ENCODE assay signal across 24 cellular contexts in genomic region chr20:42688576-42688975, GRCh38.
DNase-seq lines count a peak whose midpoint lies in the region; ATAC-seq and TF ChIP-seq lines count a peak whose summit lies in the region.
"Had no signal": no experiment of that assay in that cellular context is flagged by ENCODE, and none has a peak within 500 bp of the region (broad histone marks: within the 10 kb centered on the region; RNA-seq: fewer than 3 reads in every experiment).

No MANE protein-coding gene starts in this region.

- POLR2A ChIA-PET in A673 (lab: Charles Lee; ENCODE audit: low non-redundant PET) = no interaction called here

- DNase-seq in A673 (ENCODE audit: low spot score) = peak; percentile 5
- DNase-seq in SJCRH30 = peak; percentile 57 to 74
- DNase-seq in left lung = no peak
- DNase-seq in NCI-H446 (lab: John Stamatoyannopoulos, UW) = no peak
- no peak for DNase-seq in NCI-H226
- DNase-seq in putamen (ENCODE audit: low spot score) = no peak
- no peak for DNase-seq in NCI-H2196 (lab: John Stamatoyannopoulos, UW; ENCODE audit: unreplicated experiment)
- DNase-seq: activated CD8-positive, alpha-beta T cell treated with anti-CD3 and anti-CD28 coated beads for 36 hours; activated naive CD8-positive, alpha-beta T cell treated with anti-CD3 and anti-CD28 coated beads, Interleukin-2, amount 10 ng/mL, durations not matched to agents 7 days and 5 days; COR-L47; DMS79; left cardiac atrium; mesenchymal stem cell; naive B cell; NCI-H187; NCI-H2171 treated with DMSO at 0.1 percent for 48 hours; SHP77; substantia nigra; T-helper 9 cell; upper lobe of left lung had no signal

- no peak for TF ChIP-seq CTCF in A673 (conservative IDR thresholded peaks at IDR 0.05; ENCODE audit: low read depth, low read length)
- TF ChIP-seq CTCF in left lung (IDR thresholded peaks at IDR 0.05) = no peak

- CTCF ChIA-PET in A673 (lab: Charles Lee) = no interaction called here

- H3K27ac ChIP-seq in A673 (ENCODE audit: low read depth, low read length, poor library complexity, severe bottlenecking) (no peak overlapping the region), SJCRH30 (no peak overlapping the region), left lung (no peak overlapping the region)
- H3K27ac ChIP-seq: BLaER1, upper lobe of left lung had no signal

- no TSS peak for BruUV-seq in A673 (replicated peaks; lab: Mats Ljungman, UMichigan)

- intact Hi-C loops in A673 (cut with micrococcal nuclease; ENCODE audit: unreplicated experiment) (no loop called here), left lung (cut with DNase I) (no loop called here)

- H3K4me3 ChIP-seq in A673 (ENCODE audit: low read depth, low read length, poor library complexity, severe bottlenecking) (no peak overlapping the region), SJCRH30 (no peak overlapping the region), left lung (no peak overlapping the region)
- H3K4me3 ChIP-seq: BLaER1, HAP-1, upper lobe of left lung had no signal

- no peak for TF ChIP-seq RAD21 in Ishikawa (IDR thresholded peaks at IDR 0.05; ENCODE audit: low read depth)

- H3K4me1 ChIP-seq in A673 (ENCODE audit: insufficient read depth, low read length, poor library complexity, severe bottlenecking) (no peaks in the 10 kb centered on the region), SJCRH30 (no peaks in the 10 kb centered on the region), left lung (no peaks in the 10 kb centered on the region)
- H3K4me1 ChIP-seq: BLaER1, HAP-1, upper lobe of left lung had no signal

- H3K27me3 ChIP-seq in A673 (replicated peaks; ENCODE audit: insufficient read depth, low read depth, low read length, poor library complexity) = no peaks in the 10 kb centered on the region
- H3K27me3 ChIP-seq in SJCRH30 = no peaks in the 10 kb centered on the region
- no peaks in the 10 kb centered on the region for H3K27me3 ChIP-seq in left lung
- H3K27me3 ChIP-seq: BLaER1, upper lobe of left lung had no signal

- no peaks in the 10 kb centered on the region for H3K9me3 ChIP-seq in A673 (ENCODE audit: low read depth, low read length, poor library complexity, severe bottlenecking)
- no peaks in the 10 kb centered on the region for H3K9me3 ChIP-seq in SJCRH30 (replicated peaks)
- peaks cover 0 to 11% of the 10 kb centered on the region in 2 donors for H3K9me3 ChIP-seq in left lung
- H3K9me3 ChIP-seq: BLaER1, HAP-1, upper lobe of left lung had no signal

- peak; percentile 51 for ATAC-seq in left lung
- ATAC-seq: activated CD4-positive, CD25-positive, alpha-beta regulatory T cell treated with anti-CD3 and anti-CD28 coated beads, Interleukin-2, amount 50 U/mL, for 24 hours; activated CD8-positive, alpha-beta T cell treated with anti-CD3 and anti-CD28 coated beads for 36 hours; left cardiac atrium had no signal

- no peak for TF ChIP-seq EP300 in Ishikawa (IDR thresholded peaks at IDR 0.05; ENCODE audit: borderline replicate concordance)

- H3K36me3 ChIP-seq in A673 (ENCODE audit: insufficient read depth, low read length, poor library complexity, severe bottlenecking) (no peaks in the 10 kb centered on the region), SJCRH30 (no peaks in the 10 kb centered on the region), left lung (no peaks in the 10 kb centered on the region)
- H3K36me3 ChIP-seq: BLaER1, HAP-1, upper lobe of left lung had no signal

TF ChIP-seq in Ishikawa, 13 proteins besides CTCF, POLR2A, EP300 and RAD21:
- TF ChIP-seq REST (IDR thresholded peaks at IDR 0.05; ENCODE audit: low read depth) = peak; percentile 67
- TF ChIP-seq CREB1 (IDR thresholded peaks at IDR 0.05; ENCODE audit: low read depth) = no peak

Comparison
In these comparisons a context has a peak if more than half of its experiments do, and no peak if none do; other contexts are left out.
1. DNase-seq: peak in A673 (single experiment) and SJCRH30 (2 of 2); none in left lung (0 of 2), NCI-H446 (0 of 2), NCI-H226 (single experiment), putamen (single experiment) and NCI-H2196 (single experiment).